Comparison of ENCODE assay signal across 11 cellular contexts in the genomic region with DNA sequence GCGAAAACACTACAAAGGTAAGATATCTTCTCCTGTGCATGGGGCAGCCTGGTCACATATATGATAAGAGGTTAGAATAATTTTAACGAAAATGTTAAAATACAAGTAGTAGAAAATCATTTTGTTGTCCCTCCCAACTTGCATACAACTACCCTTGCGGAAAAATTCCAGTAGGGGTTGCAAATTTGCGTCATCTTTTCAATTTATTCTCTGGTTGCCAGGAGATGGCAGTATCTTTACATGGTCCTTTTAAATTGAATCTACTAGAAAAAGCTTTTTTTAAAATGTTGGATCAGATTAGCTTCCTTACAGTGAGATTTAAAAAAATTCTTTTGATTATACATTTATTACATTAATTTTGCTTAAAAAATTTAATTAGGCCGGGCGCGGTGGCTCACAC. TPM values are rescaled to one million over a fixed set of nuclear protein-coding genes. Genes with fewer than 3 reads are reported as not detected.
DNase-seq lines count a peak whose midpoint lies in the region; ATAC-seq and TF ChIP-seq lines count a peak whose summit lies in the region.
"Had no signal": no experiment of that assay in that cellular context is flagged by ENCODE, and none has a peak within 500 bp of the region (broad histone marks: within the 10 kb centered on the region; RNA-seq: fewer than 3 reads in every experiment).

No MANE protein-coding gene starts in this region.

- H3K4me1 Mint-ChIP-seq in GM23338 = no peaks in the 10 kb centered on the region

- no peaks in the 10 kb centered on the region for H3K27me3 Mint-ChIP-seq in GM23338 (ENCODE audit: insufficient read depth, low read depth, poor library complexity)
- H3K27me3 Mint-ChIP-seq: activated T-cell treated with anti-CD3 and anti-CD28 coated beads, Interleukin-2, amount 50 U/mL, for 24 hours had no signal

- H3K9me3 Mint-ChIP-seq in GM23338 = no peaks in the 10 kb centered on the region
- H3K9me3 Mint-ChIP-seq: activated T-cell treated with anti-CD3 and anti-CD28 coated beads, Interleukin-2, amount 50 U/mL, for 24 hours had no signal

- no peak for TF ChIP-seq EP300 in neural cell (conservative IDR thresholded peaks at IDR 0.05; ENCODE audit: poor library complexity, severe bottlenecking)

- TF ChIP-seq POLR2A in prostate gland (IDR thresholded peaks at IDR 0.05) = no peak

- 93% methylated on average over 7 of the region's 7 CpGs for WGBS in prostate gland

- H3K36me3 ChIP-seq in GM23338 (ENCODE audit: insufficient read depth) = peaks cover 51% of the 10 kb centered on the region
- no peaks in the 10 kb centered on the region for H3K36me3 ChIP-seq in neural cell (ENCODE audit: insufficient read depth, low read length)
- H3K36me3 ChIP-seq in prostate gland = peaks cover 0 to 9% of the 10 kb centered on the region in 2 donors

- H2AFZ ChIP-seq in GM23338 (no peak overlapping the region), neural cell (ENCODE audit: low read depth, low read length) (no peak overlapping the region)

- peak; percentile 72 for TF ChIP-seq RAD21 in neural cell (conservative IDR thresholded peaks at IDR 0.05)

- H3K79me2 ChIP-seq in GM23338 (replicated peaks; ENCODE audit: insufficient read depth) = peaks cover 9% of the 10 kb centered on the region
- H3K79me2 ChIP-seq in neural cell (replicated peaks; ENCODE audit: insufficient read depth, low read length) = no peaks in the 10 kb centered on the region

- TF ChIP-seq CTCF in GM23338 (conservative IDR thresholded peaks at IDR 0.05; ENCODE audit: low read depth in 2 of 2) (peak in 1 of 2 experiments; percentile 22; a peak in 1 of 4 replicates), choroid plexus epithelial cell (conservative IDR thresholded peaks at IDR 0.05; ENCODE audit: low read depth, low read length) (peak; percentile 40), neural cell (IDR thresholded peaks at IDR 0.05; ENCODE audit: poor library complexity, severe bottlenecking) (peak; percentile 75), prostate gland (IDR thresholded peaks at IDR 0.05) (no peak)

- intact Hi-C loops in prostate gland (cut with DNase I) = no loop called here

- H3K4me2 ChIP-seq in GM23338 (no peak overlapping the region), neural cell (ENCODE audit: low read length) (no peak overlapping the region)

- H3K9me3 ChIP-seq in neural cell (ENCODE audit: low read length) = no peaks in the 10 kb centered on the region
- H3K9me3 ChIP-seq in prostate gland = no peaks in the 10 kb centered on the region

- no peak overlapping the region for H3K9ac ChIP-seq in neural cell (ENCODE audit: low read length)

- H3K27me3 ChIP-seq in GM23338 (ENCODE audit: insufficient read depth) (no peaks in the 10 kb centered on the region), neural cell (ENCODE audit: insufficient read depth, low read depth, low read length) (no peaks in the 10 kb centered on the region), prostate gland (replicated peaks; ENCODE audit: insufficient read depth) (no peaks in the 10 kb centered on the region)

- peaks cover 10% of the 10 kb centered on the region; the same call in 1 of the 2 replicates for H4K20me1 ChIP-seq in GM23338 (replicated peaks; ENCODE audit: insufficient read depth)
- H4K20me1 ChIP-seq in neural cell (ENCODE audit: insufficient read depth) = no peaks in the 10 kb centered on the region

- ATAC-seq in GM23338 = no peak
- ATAC-seq in HG03108 (IDR thresholded peaks at IDR 0.05; ENCODE audit: unreplicated experiment) = no peak
- no peak for ATAC-seq in HG02840 (IDR thresholded peaks at IDR 0.05; ENCODE audit: low FRiP score, unreplicated experiment)

- H3K4me1 ChIP-seq in GM23338 (ENCODE audit: insufficient read depth) (no peaks in the 10 kb centered on the region), prostate gland (replicated peaks) (no peaks in the 10 kb centered on the region)

- H3K9me2 ChIP-seq in GM23338 (ENCODE audit: insufficient read depth) (no peaks in the 10 kb centered on the region), neural cell (ENCODE audit: insufficient read depth, low read length) (no peaks in the 10 kb centered on the region)

- H3K36me3 Mint-ChIP-seq in GM23338 (ENCODE audit: low read depth) = peaks cover 76% of the 10 kb centered on the region

- H3K27ac ChIP-seq in GM23338 (ENCODE audit: low read depth) (no peak overlapping the region), neural cell (ENCODE audit: low read length) (no peak overlapping the region), prostate gland (no peak overlapping the region)

- peaks cover 9% of the 10 kb centered on the region; the same call in 1 of the 2 replicates for H3F3A ChIP-seq in GM23338 (replicated peaks; ENCODE audit: low read depth)
- no peaks in the 10 kb centered on the region for H3F3A ChIP-seq in neural cell (ENCODE audit: insufficient read depth, low read length, poor library complexity, severe bottlenecking)

- H3K27ac Mint-ChIP-seq in GM23338 = no peak overlapping the region
- H3K27ac Mint-ChIP-seq: activated T-cell treated with anti-CD3 and anti-CD28 coated beads, Interleukin-2, amount 50 U/mL, for 24 hours had no signal

- DNase-seq in GM23338 (ENCODE audit: low spot score) (peak; percentile 23), NCI-H1694 treated with DMSO at 0.1 percent for 48 hours (lab: John Stamatoyannopoulos, UW) (peak; percentile 66), choroid plexus epithelial cell (ENCODE audit: low read depth) (peak; percentile 52), prostate gland (ENCODE audit: low spot score) (no peak)
- DNase-seq: activated T-cell treated with anti-CD3 and anti-CD28 coated beads, Interleukin-2, amount 50 U/mL, for 24 hours; NCI-H510A treated with DMSO at 0.1 percent for 48 hours had no signal

- no peak overlapping the region for H3K4me3 ChIP-seq in GM23338
- H3K4me3 ChIP-seq in choroid plexus epithelial cell (ENCODE audit: low read depth, low read length) = no peak overlapping the region
- H3K4me3 ChIP-seq in neural cell (ENCODE audit: low read length) = no peak overlapping the region
- H3K4me3 ChIP-seq in prostate gland = no peak overlapping the region

- no peak overlapping the region for H3K4me3 Mint-ChIP-seq in GM23338
- H3K4me3 Mint-ChIP-seq: activated T-cell treated with anti-CD3 and anti-CD28 coated beads, Interleukin-2, amount 50 U/mL, for 24 hours had no signal

TF ChIP-seq in GM23338, 12 proteins besides CTCF, POLR2A, EP300 and RAD21 (continues in another document):
- TF ChIP-seq STAT1 (IDR thresholded peaks at IDR 0.05; ENCODE audit: unreplicated experiment) = no peak

TF ChIP-seq in neural cell, 6 proteins besides CTCF, POLR2A, EP300 and RAD21:
- no peak for TF ChIP-seq POLR2AphosphoS5 (IDR thresholded peaks at IDR 0.05)
- TF ChIP-seq, protein P1, sequence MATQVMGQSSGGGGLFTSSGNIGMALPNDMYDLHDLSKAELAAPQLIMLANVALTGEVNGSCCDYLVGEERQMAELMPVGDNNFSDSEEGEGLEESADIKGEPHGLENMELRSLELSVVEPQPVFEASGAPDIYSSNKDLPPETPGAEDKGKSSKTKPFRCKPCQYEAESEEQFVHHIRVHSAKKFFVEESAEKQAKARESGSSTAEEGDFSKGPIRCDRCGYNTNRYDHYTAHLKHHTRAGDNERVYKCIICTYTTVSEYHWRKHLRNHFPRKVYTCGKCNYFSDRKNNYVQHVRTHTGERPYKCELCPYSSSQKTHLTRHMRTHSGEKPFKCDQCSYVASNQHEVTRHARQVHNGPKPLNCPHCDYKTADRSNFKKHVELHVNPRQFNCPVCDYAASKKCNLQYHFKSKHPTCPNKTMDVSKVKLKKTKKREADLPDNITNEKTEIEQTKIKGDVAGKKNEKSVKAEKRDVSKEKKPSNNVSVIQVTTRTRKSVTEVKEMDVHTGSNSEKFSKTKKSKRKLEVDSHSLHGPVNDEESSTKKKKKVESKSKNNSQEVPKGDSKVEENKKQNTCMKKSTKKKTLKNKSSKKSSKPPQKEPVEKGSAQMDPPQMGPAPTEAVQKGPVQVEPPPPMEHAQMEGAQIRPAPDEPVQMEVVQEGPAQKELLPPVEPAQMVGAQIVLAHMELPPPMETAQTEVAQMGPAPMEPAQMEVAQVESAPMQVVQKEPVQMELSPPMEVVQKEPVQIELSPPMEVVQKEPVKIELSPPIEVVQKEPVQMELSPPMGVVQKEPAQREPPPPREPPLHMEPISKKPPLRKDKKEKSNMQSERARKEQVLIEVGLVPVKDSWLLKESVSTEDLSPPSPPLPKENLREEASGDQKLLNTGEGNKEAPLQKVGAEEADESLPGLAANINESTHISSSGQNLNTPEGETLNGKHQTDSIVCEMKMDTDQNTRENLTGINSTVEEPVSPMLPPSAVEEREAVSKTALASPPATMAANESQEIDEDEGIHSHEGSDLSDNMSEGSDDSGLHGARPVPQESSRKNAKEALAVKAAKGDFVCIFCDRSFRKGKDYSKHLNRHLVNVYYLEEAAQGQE (IDR thresholded peaks at IDR 0.05; ENCODE audit: borderline replicate concordance) = no peak
- no peak for TF ChIP-seq EZH2 (IDR thresholded peaks at IDR 0.05; ENCODE audit: borderline replicate concordance, insufficient read depth, low read length, poor library complexity, severe bottlenecking)
- TF ChIP-seq SMC3 (conservative IDR thresholded peaks at IDR 0.05; ENCODE audit: poor library complexity) = peak; percentile 71
- no peak for TF ChIP-seq MXI1 (conservative IDR thresholded peaks at IDR 0.05; ENCODE audit: poor library complexity, severe bottlenecking)
- TF ChIP-seq TAF1 (IDR thresholded peaks at IDR 0.05; ENCODE audit: low read depth) = no peak
TF ChIP-seq in neural cell: peak in this region for 1.

RNA-seq across cellular contexts. Expression of a gene that starts 10.9 kb away (rescaled TPM):
- total RNA-seq in GM23338 (2014; rRNA removed; shearing (Covaris generic)) = 60.5 and 65.2 TPM in 2 replicates
- polyA plus RNA-seq in GM23338 (2016; fragmentation: Nextera tagmentation; extraction: Ambion mirVana) (21.9 and 30.6 TPM in 2 replicates), neural cell (63.4 and 77.0 TPM in 2 replicates)
- polyA minus RNA-seq in neural cell = 51.4 and 57.8 TPM in 2 replicates
- total RNA-seq in prostate gland = 10 to 100 TPM; 27.1 to 72.5 TPM

RNA-seq across cellular contexts. Expression of a gene that starts 11.2 kb away (rescaled TPM):
- total RNA-seq in GM23338 (2014; rRNA removed; shearing (Covaris generic)) = 158 and 182 TPM in 2 replicates
- polyA plus RNA-seq in GM23338 (2016; fragmentation: Nextera tagmentation; extraction: Ambion mirVana) = 132 and 134 TPM in 2 replicates
- polyA plus RNA-seq in neural cell = 40.1 and 49.4 TPM in 2 replicates
- polyA minus RNA-seq in neural cell = 49.0 and 51.6 TPM in 2 replicates
- 10 to 100 TPM; 32.0 to 63.5 TPM for total RNA-seq in prostate gland

RNA-seq across cellular contexts. Expression of a gene that starts 42.4 kb away (rescaled TPM):
- total RNA-seq in GM23338 (2014; rRNA removed; shearing (Covaris generic)) = 1.7 and 2.0 TPM in 2 replicates
- 0.28 and 1.0 TPM in 2 replicates for polyA plus RNA-seq in GM23338 (2016; fragmentation: Nextera tagmentation; extraction: Ambion mirVana)
- polyA plus RNA-seq in neural cell = 20.5 and 21.6 TPM in 2 replicates
- polyA minus RNA-seq in neural cell = 18.5 and 20.8 TPM in 2 replicates
- total RNA-seq in prostate gland = 10 to 100 TPM in 1 of 2 donors, 1 to 10 TPM in 1; 1.5 to 19.1 TPM
- total RNA-seq: T-helper 1 cell treated with Interleukin-12 subunit alpha and Interleukin-12 subunit beta and Interleukin-4 antibody, amounts not matched to agents 30 ng/mL and 1 ng/mL, for 36 hours had no signal

RNA-seq across cellular contexts. Expression of a gene that starts 58.0 kb away (rescaled TPM):
- total RNA-seq in GM23338 (2014; rRNA removed; shearing (Covaris generic)) = 0.35 and 0.62 TPM in 2 replicates
- 0.82 and 1.4 TPM in 2 replicates for polyA plus RNA-seq in GM23338 (2016; fragmentation: Nextera tagmentation; extraction: Ambion mirVana)
- polyA plus RNA-seq in neural cell = 1.9 TPM in 1 of 2 replicates, not detected in the other
- polyA minus RNA-seq in neural cell = 1.2 TPM in 1 of 2 replicates, not detected in the other
- total RNA-seq in prostate gland = 1 to 10 TPM in 1 of 2 donors, not detected in 1; 1.6 TPM
- total RNA-seq: pulmonary artery endothelial cell; T-helper 1 cell treated with Interleukin-12 subunit alpha and Interleukin-12 subunit beta and Interleukin-4 antibody, amounts not matched to agents 30 ng/mL and 1 ng/mL, for 36 hours had no signal

Comparison
In these comparisons a context has a peak if more than half of its experiments do, and no peak if none do; other contexts are left out.
1. CTCF ChIP-seq: peak in choroid plexus epithelial cell (single experiment) and neural cell (single experiment); none in prostate gland (0 of 4).